In the genomic region with DNA sequence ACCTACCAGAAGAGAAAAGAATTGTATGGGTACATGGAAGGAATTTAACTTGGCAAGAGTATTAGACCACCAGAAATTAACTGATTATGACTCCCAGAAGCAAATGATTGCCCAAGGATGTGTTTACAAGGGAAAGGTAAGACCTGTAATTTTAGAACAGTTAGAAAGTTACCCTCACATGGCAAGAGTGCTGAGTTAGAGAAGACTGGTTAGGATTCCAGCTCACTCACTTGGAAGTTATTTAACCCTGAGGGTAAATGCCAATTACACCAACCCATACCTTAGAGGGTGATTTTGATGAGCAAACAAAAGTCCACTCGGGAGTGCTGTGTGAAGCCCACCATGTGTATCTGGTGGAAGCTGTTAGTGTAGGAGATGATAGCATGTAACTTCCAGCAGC, we compare ENCODE assay signal across 37 cellular contexts.
"Had no signal": no experiment of that assay in that cellular context is flagged by ENCODE, and none has a peak within 500 bp of the region (broad histone marks: within the 10 kb centered on the region; RNA-seq: fewer than 3 reads in every experiment).

No MANE protein-coding gene starts in this region.

- DNase-seq: activated B cell treated with CpG ODN at 0.5 μM for 24 hours; activated CD4-positive, alpha-beta memory T cell treated with anti-CD3 and anti-CD28 coated beads, Interleukin-2, amount 10 ng/mL, durations not matched to agents 7 days and 5 days; activated CD4-positive, alpha-beta T cell treated with anti-CD3 and anti-CD28 coated beads for 4 hours; activated CD4-positive, alpha-beta T cell treated with anti-CD3 and anti-CD28 coated beads, Interleukin-2, amount 50 U/mL, for 1 hour; activated CD4-positive, CD25-positive, alpha-beta regulatory T cell treated with anti-CD3 and anti-CD28 coated beads, Interleukin-2, amount 50 U/mL, for 72 hours; activated CD8-positive, alpha-beta memory T cell treated with anti-CD3 and anti-CD28 coated beads for 24 hours; activated CD8-positive, alpha-beta memory T cell treated with anti-CD3 and anti-CD28 coated beads, Interleukin-2, amount 10 ng/mL, durations not matched to agents 7 days and 5 days; activated gamma-delta T cell treated with Interleukin-2 at 50 U/mL for 16 hours; activated naive CD4-positive, alpha-beta T cell treated with anti-CD3 and anti-CD28 coated beads for 36 hours; activated T-cell treated with anti-CD3 and anti-CD28 coated beads, Interleukin-2, amount 50 U/mL, for 1 hour; anterior cingulate cortex; Karpas-422; KBM-7; MG63; NCI-H1048; NCI-H1105 treated with DMSO at 0.1 percent for 48 hours; NCI-H1436; NCI-H1694; NCI-H1930; NCI-H2081 treated with DMSO at 0.1 percent for 48 hours; NCI-H345; NCI-H524 treated with DMSO at 0.1 percent for 48 hours; NK-92 treated with Interleukin-12 subunit alpha and Interleukin-12 subunit beta, amount 100 ng/mL, for 24 hours; PC-3; Peyer's patch; RPMI8226; SIG-M5; SW 1271; T-helper 1 cell; T-helper 2 cell; T-helper 9 cell had no signal

- H3K36me3 Mint-ChIP-seq: activated CD8-positive, alpha-beta memory T cell treated with anti-CD3 and anti-CD28 coated beads, Interleukin-2, amount 10 ng/mL, durations not matched to agents 7 days and 5 days; activated naive CD4-positive, alpha-beta T cell treated with anti-CD3 and anti-CD28 coated beads, Interleukin-2, amount 50 U/mL, for 72 hours had no signal

- H3K4me3 Mint-ChIP-seq: activated B cell treated with CpG ODN at 0.5 μM for 24 hours; activated CD4-positive, alpha-beta memory T cell treated with anti-CD3 and anti-CD28 coated beads, Interleukin-2, amount 10 ng/mL, durations not matched to agents 7 days and 5 days; activated CD8-positive, alpha-beta memory T cell treated with anti-CD3 and anti-CD28 coated beads, Interleukin-2, amount 10 ng/mL, durations not matched to agents 7 days and 5 days; activated naive CD4-positive, alpha-beta T cell treated with anti-CD3 and anti-CD28 coated beads for 36 hours; activated T-helper 1 cell treated with anti-CD3 and anti-CD28 coated beads, Interleukin-12 subunit alpha, Interleukin-12 subunit beta, Interleukin-2, Interleukin-4 antibody, amounts not matched to agents 30 ng/mL and 10 ng/mL and 1 ng/mL, durations not matched to agents 14 hours and 24 hours and 36 hours; brain; central memory CD8-positive, alpha-beta T cell had no signal

- H3K27ac Mint-ChIP-seq: activated B cell treated with CpG ODN at 0.5 μM for 24 hours; activated CD4-positive, alpha-beta memory T cell treated with anti-CD3 and anti-CD28 coated beads, Interleukin-2, amount 10 ng/mL, durations not matched to agents 7 days and 5 days; activated CD8-positive, alpha-beta memory T cell treated with anti-CD3 and anti-CD28 coated beads, Interleukin-2, amount 10 ng/mL, durations not matched to agents 7 days and 5 days; activated naive CD4-positive, alpha-beta T cell treated with anti-CD3 and anti-CD28 coated beads for 36 hours; activated naive CD4-positive, alpha-beta T cell treated with anti-CD3 and anti-CD28 coated beads, Interleukin-2, amount 50 U/mL, for 72 hours; activated T-helper 1 cell treated with anti-CD3 and anti-CD28 coated beads, Interleukin-12 subunit alpha, Interleukin-12 subunit beta, Interleukin-2, Interleukin-4 antibody, amounts not matched to agents 30 ng/mL and 10 ng/mL and 1 ng/mL, durations not matched to agents 14 hours and 24 hours and 36 hours; brain had no signal

- H3K9me3 Mint-ChIP-seq: activated B cell treated with CpG ODN at 0.5 μM for 24 hours; activated CD4-positive, alpha-beta memory T cell treated with anti-CD3 and anti-CD28 coated beads, Interleukin-2, amount 10 ng/mL, durations not matched to agents 7 days and 5 days; activated naive CD4-positive, alpha-beta T cell treated with anti-CD3 and anti-CD28 coated beads for 36 hours; activated naive CD4-positive, alpha-beta T cell treated with anti-CD3 and anti-CD28 coated beads, Interleukin-2, amount 50 U/mL, for 72 hours; activated T-helper 1 cell treated with anti-CD3 and anti-CD28 coated beads, Interleukin-12 subunit alpha, Interleukin-12 subunit beta, Interleukin-2, Interleukin-4 antibody, amounts not matched to agents 30 ng/mL and 10 ng/mL and 1 ng/mL, durations not matched to agents 14 hours and 24 hours and 36 hours; central memory CD8-positive, alpha-beta T cell had no signal

- H3K36me3 ChIP-seq: MG63, Peyer's patch had no signal

- H3K4me1 Mint-ChIP-seq: activated B cell treated with CpG ODN at 0.5 μM for 24 hours; activated CD4-positive, alpha-beta memory T cell treated with anti-CD3 and anti-CD28 coated beads, Interleukin-2, amount 10 ng/mL, durations not matched to agents 7 days and 5 days; activated CD8-positive, alpha-beta memory T cell treated with anti-CD3 and anti-CD28 coated beads, Interleukin-2, amount 10 ng/mL, durations not matched to agents 7 days and 5 days; brain; central memory CD8-positive, alpha-beta T cell had no signal

- H3K27ac ChIP-seq: cardiac muscle cell, Peyer's patch, VCaP had no signal

- H3K4me3 ChIP-seq: cardiac muscle cell, MG63, Peyer's patch had no signal

- H3K4me1 ChIP-seq: Peyer's patch had no signal

- H3K27me3 ChIP-seq: cardiac muscle cell, MG63, Peyer's patch had no signal

- H3K27me3 Mint-ChIP-seq: activated CD4-positive, alpha-beta memory T cell treated with anti-CD3 and anti-CD28 coated beads, Interleukin-2, amount 10 ng/mL, durations not matched to agents 7 days and 5 days; brain had no signal

- H3K9me3 ChIP-seq: MG63, Peyer's patch had no signal
